ENCODE assay signal across 31 cellular contexts in genomic region chr2:156680266-156680665, GRCh38.
DNase-seq lines count a peak whose midpoint lies in the region; ATAC-seq, FAIRE-seq and TF ChIP-seq lines count a peak whose summit lies in the region.
"Had no signal": no experiment of that assay in that cellular context is flagged by ENCODE, and none has a peak within 500 bp of the region (broad histone marks: within the 10 kb centered on the region; RNA-seq: fewer than 3 reads in every experiment).

No MANE protein-coding gene starts in this region.

- no peak overlapping the region for H2AFZ ChIP-seq in HepG2 (ENCODE audit: low read length)

- no peak for FAIRE-seq in HepG2 (lab: Jason Lieb, UNC)
- FAIRE-seq: A204.1, A549, D721Med had no signal

- POLR2A ChIA-PET in HepG2 (lab: Yijun Ruan, JAX) = no interaction called here

- no TSS peak for BruUV-seq in HepG2 (replicated peaks; lab: Mats Ljungman, UMichigan)

- DNase-seq in right lobe of liver (no peak), HepG2 (ENCODE audit: low spot score) (no peak), epithelial cell of esophagus (ENCODE audit: low read depth) (peak; percentile 14), NCI-H446 treated with DMSO at 0.1 percent for 48 hours (lab: John Stamatoyannopoulos, UW) (no peak)
- DNase-seq: 8988T; ACHN; AML-193; BE2C; C1 segment of cervical spinal cord; Caco-2; Calu3; CD4-positive, alpha-beta memory T cell; CD4-positive, alpha-beta T cell; CD4-positive, CD25-positive, alpha-beta regulatory T cell; CD8-positive, alpha-beta memory T cell; CD8-positive, alpha-beta T cell; COR-L47; DMS 273 treated with DMSO at 0.1 percent for 48 hours; DMS153; DMS53; DMS79; DMS79 treated with DMSO at 0.1 percent for 48 hours; DND-41; EL had no signal

- H3K36me3 ChIP-seq in right lobe of liver (no peaks in the 10 kb centered on the region), HepG2 (replicated peaks in 1 of 2; ENCODE audit: control insufficient read depth in 1 of 2, insufficient read depth in 2 of 2, low read length in 2 of 2) (no peaks in the 10 kb centered on the region)
- H3K36me3 ChIP-seq: BE2C; BLaER1; BLaER1 treated with 17β-estradiol and CSF1 and Interleukin-3, amounts not matched to agents 10 nM and 100 nM had no signal

- CTCF ChIA-PET in HepG2 (lab: Yijun Ruan, JAX; ENCODE audit: low intra/inter-chr PET ratio, low total read pairs) = no interaction called here

- TF ChIP-seq RAD21 in HepG2 (CRISPR knock-in tag; IDR thresholded peaks at IDR 0.05) = no peak

- TF ChIP-seq CTCF in right lobe of liver (IDR thresholded peaks at IDR 0.05) (no peak), HepG2 (CRISPR knock-in tag; IDR thresholded peaks at IDR 0.05) (no peak), epithelial cell of esophagus (IDR thresholded peaks at IDR 0.05; ENCODE audit: insufficient read depth, low read depth, low read length, missing control alignments) (no peak)

- no peak overlapping the region for H3K27ac ChIP-seq in right lobe of liver
- no peak overlapping the region for H3K27ac ChIP-seq in HepG2 (ENCODE audit: extremely low read length, insufficient read depth, low read length)
- H3K27ac ChIP-seq: 22Rv1; A549; BLaER1; BLaER1 treated with 17β-estradiol and CSF1 and Interleukin-3, amounts not matched to agents 10 nM and 100 nM; C4-2B had no signal

- no peaks in the 10 kb centered on the region for H4K20me1 ChIP-seq in HepG2 (ENCODE audit: insufficient read depth, low read length)
- H4K20me1 ChIP-seq: BLaER1; BLaER1 treated with 17β-estradiol and CSF1 and Interleukin-3, amounts not matched to agents 10 nM and 100 nM had no signal

- H3K4me1 ChIP-seq in right lobe of liver (no peaks in the 10 kb centered on the region), HepG2 (ENCODE audit: insufficient read depth, low read length) (no peaks in the 10 kb centered on the region)
- H3K4me1 ChIP-seq: A549; BE2C; BLaER1; BLaER1 treated with 17β-estradiol and CSF1 and Interleukin-3, amounts not matched to agents 10 nM and 100 nM; Caco-2 had no signal

- no peak overlapping the region for H3K9ac ChIP-seq in HepG2 (ENCODE audit: insufficient read depth, low read depth, low read length)
- H3K9ac ChIP-seq: BLaER1; BLaER1 treated with 17β-estradiol and CSF1 and Interleukin-3, amounts not matched to agents 10 nM and 100 nM had no signal

- H3K27me3 ChIP-seq in right lobe of liver (no peaks in the 10 kb centered on the region), HepG2 (ENCODE audit: control insufficient read depth in 1 of 2, insufficient read depth in 2 of 2, low read length in 2 of 2) (no peaks in the 10 kb centered on the region)
- H3K27me3 ChIP-seq: BE2C; BLaER1; BLaER1 treated with 17β-estradiol and CSF1 and Interleukin-3, amounts not matched to agents 10 nM and 100 nM had no signal

- H3K9me3 ChIP-seq in right lobe of liver (no peaks in the 10 kb centered on the region), HepG2 (ENCODE audit: low read length) (no peaks in the 10 kb centered on the region)
- H3K9me3 ChIP-seq: A549; BE2C; BLaER1; BLaER1 treated with 17β-estradiol and CSF1 and Interleukin-3, amounts not matched to agents 10 nM and 100 nM; Caco-2 had no signal

- ATAC-seq in right lobe of liver = peak in 3 of 4 donors; percentile 43 to 59 (median 53)
- ATAC-seq in HepG2 = no peak
- ATAC-seq: A549; CD8-positive, alpha-beta T cell had no signal

- TF ChIP-seq EP300 in HepG2 (IDR thresholded peaks at IDR 0.05; ENCODE audit: low read depth in 2 of 2, low read length in 2 of 2) (no peak), HepG2 (CRISPR knock-in tag; IDR thresholded peaks at IDR 0.05; ENCODE audit: borderline replicate concordance) (no peak)

- H3K4me2 ChIP-seq in HepG2 (ENCODE audit: low read depth, low read length) = no peak overlapping the region
- H3K4me2 ChIP-seq: A549; BLaER1; BLaER1 treated with 17β-estradiol and CSF1 and Interleukin-3, amounts not matched to agents 10 nM and 100 nM had no signal

- TF ChIP-seq POLR2A in right lobe of liver (IDR thresholded peaks at IDR 0.05) (no peak), HepG2 (IDR thresholded peaks at IDR 0.05; ENCODE audit: insufficient read depth in 1 of 2, low read depth in 2 of 2, low read length in 2 of 2) (no peak)

- H3K4me3 ChIP-seq in right lobe of liver (no peak overlapping the region), HepG2 (replicated peaks in 1 of 3; ENCODE audit: insufficient read depth in 1 of 3, low read depth in 2 of 3, low read length in 3 of 3) (no peak overlapping the region), epithelial cell of esophagus (ENCODE audit: low read length) (no peak overlapping the region)
- H3K4me3 ChIP-seq: A549; BLaER1; BLaER1 treated with 17β-estradiol and CSF1 and Interleukin-3, amounts not matched to agents 10 nM and 100 nM had no signal

- intact Hi-C loops in right lobe of liver (cut with DNase I) = no loop called here
- intact Hi-C loops in HepG2 (cut with micrococcal nuclease; ENCODE audit: unreplicated experiment) = no loop called here

- in situ Hi-C loops in HepG2 (cut with HindIII; ENCODE audit: extremely low pct_ligation_motif_present, low pct_unique_long_range_greater_than_20kb) = no loop called here

- no peaks in the 10 kb centered on the region for H3K79me2 ChIP-seq in HepG2 (ENCODE audit: insufficient read depth, low read length)

- WGBS in right lobe of liver (ENCODE audit: insufficient coverage, low coverage, low lambda C conversion rate, missing lambda C conversion rate) = 66% methylated on average over 2 of the region's 2 CpGs
- WGBS in HepG2 (ENCODE audit: low lambda C conversion rate) = 2% methylated on average over 2 of the region's 2 CpGs

TF ChIP-seq in HepG2, 621 proteins besides CTCF, POLR2A, EP300 and RAD21:
- TF ChIP-seq TEAD2 (CRISPR knock-in tag; IDR thresholded peaks at IDR 0.05) (no peak), ESRRA (CRISPR knock-in tag; IDR thresholded peaks at IDR 0.05; ENCODE audit: low read depth) (no peak), ZNF430 (CRISPR knock-in tag; IDR thresholded peaks at IDR 0.05) (no peak), ZNF33A (CRISPR knock-in tag; IDR thresholded peaks at IDR 0.05; ENCODE audit: borderline replicate concordance) (no peak), AKNA (CRISPR knock-in tag; IDR thresholded peaks at IDR 0.05; ENCODE audit: borderline replicate concordance) (no peak), ZFP36L2 (CRISPR knock-in tag; IDR thresholded peaks at IDR 0.05) (no peak), YEATS2 (CRISPR knock-in tag; IDR thresholded peaks at IDR 0.05; ENCODE audit: borderline replicate concordance) (no peak), ZNF713 (CRISPR knock-in tag; IDR thresholded peaks at IDR 0.05) (no peak), CENPX (CRISPR knock-in tag; IDR thresholded peaks at IDR 0.05) (no peak), ATF7-NPFF (CRISPR knock-in tag; IDR thresholded peaks at IDR 0.05; ENCODE audit: low read depth) (no peak), RBAK (CRISPR knock-in tag; IDR thresholded peaks at IDR 0.05) (no peak), ZNF44 (CRISPR knock-in tag; IDR thresholded peaks at IDR 0.05) (no peak), GZF1 (CRISPR knock-in tag; IDR thresholded peaks at IDR 0.05) (no peak)
- TF ChIP-seq, protein P1, sequence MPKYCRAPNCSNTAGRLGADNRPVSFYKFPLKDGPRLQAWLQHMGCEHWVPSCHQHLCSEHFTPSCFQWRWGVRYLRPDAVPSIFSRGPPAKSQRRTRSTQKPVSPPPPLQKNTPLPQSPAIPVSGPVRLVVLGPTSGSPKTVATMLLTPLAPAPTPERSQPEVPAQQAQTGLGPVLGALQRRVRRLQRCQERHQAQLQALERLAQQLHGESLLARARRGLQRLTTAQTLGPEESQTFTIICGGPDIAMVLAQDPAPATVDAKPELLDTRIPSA (CRISPR knock-in tag; IDR thresholded peaks at IDR 0.05; ENCODE audit: borderline replicate concordance) = no peak
- TF ChIP-seq, protein P2, sequence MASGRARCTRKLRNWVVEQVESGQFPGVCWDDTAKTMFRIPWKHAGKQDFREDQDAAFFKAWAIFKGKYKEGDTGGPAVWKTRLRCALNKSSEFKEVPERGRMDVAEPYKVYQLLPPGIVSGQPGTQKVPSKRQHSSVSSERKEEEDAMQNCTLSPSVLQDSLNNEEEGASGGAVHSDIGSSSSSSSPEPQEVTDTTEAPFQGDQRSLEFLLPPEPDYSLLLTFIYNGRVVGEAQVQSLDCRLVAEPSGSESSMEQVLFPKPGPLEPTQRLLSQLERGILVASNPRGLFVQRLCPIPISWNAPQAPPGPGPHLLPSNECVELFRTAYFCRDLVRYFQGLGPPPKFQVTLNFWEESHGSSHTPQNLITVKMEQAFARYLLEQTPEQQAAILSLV (CRISPR knock-in tag; IDR thresholded peaks at IDR 0.05; ENCODE audit: borderline replicate concordance) = no peak
